Comparison of ENCODE assay signal across 1 cellular context in the genomic region with DNA sequence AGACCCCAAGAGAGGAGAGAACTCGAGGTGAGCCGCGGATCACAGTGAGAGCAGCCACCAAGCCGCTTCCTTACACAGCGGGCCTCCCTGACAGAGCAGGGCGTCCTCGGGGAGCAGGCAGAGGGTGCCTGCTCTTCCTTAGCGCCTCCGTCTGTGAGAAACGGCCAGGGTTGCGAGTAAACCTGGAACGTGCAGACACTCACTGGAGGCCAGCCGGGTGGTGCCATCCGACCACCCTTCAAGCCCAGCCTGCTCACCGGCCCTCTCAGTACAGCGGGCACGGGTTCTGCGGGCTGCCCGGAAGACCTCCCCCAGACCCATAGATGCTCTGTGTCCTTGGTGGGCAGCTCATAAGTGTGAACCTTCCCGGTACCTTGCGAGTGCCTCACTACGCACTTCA.
A peak's percentile ranks its signal among the peaks of the same experiment; 100 is the strongest.
TF ChIP-seq lines count a peak whose summit lies in the region.

No MANE protein-coding gene starts in this region.

TF ChIP-seq in K562, 482 proteins besides CTCF, POLR2A, EP300 and RAD21:
- TF ChIP-seq ZNF253 (CRISPR knock-in tag; conservative IDR thresholded peaks at IDR 0.05) (no peak), RBFOX2 (IDR thresholded peaks at IDR 0.05; ENCODE audit: low read depth, low read length) (0 out of 2 replicates have a peak, but pooled peaks have one; percentile 36), POLR2G (IDR thresholded peaks at IDR 0.05; ENCODE audit: low read depth, low read length) (peak; percentile 34; the same call in 1 of the 2 replicates)
